8 cellular contexts compared by ENCODE assay signal in the genomic region with DNA sequence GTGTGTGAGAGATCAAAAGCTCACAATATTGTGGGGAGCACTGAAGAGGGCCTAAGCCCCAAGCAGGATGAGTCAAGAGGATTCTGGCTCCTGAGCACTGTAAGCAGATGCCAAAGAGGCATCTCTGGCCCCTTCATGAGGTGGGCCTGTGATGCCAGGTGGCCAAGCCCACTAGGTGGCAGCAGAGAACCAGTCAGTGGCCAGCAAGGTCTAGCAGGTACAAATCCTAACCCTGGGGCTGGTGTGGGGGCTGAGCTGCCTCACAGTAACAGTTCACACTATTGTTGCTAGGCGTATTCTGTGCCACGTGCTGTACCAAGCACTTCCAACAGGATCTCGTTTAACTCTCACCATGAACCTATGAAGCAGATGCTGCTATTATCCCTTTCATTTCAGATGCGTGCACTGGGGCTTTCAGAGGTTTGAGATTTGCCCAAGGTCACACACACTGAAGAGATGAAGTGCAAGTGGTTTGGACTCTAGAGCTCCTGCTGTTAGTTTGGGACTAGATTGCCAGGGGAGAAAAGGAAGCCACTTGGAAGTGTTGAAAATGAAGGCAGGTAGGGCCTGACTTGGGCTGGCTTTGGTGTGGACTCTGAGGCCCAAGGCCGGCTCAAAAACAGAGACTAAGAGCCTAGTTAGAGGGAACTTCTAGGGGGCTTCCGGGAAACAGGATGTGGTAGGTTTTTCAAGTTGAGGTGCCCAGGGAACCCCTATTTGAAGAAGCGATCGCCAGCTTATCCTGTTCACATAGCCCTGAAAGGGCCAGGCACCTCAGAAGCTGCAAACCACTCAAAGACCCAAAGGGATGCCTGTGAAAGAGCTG. TPM values are rescaled to one million over a fixed set of nuclear protein-coding genes. Genes with fewer than 3 reads are reported as not detected.
DNase-seq lines count a peak whose midpoint lies in the region; ATAC-seq and TF ChIP-seq lines count a peak whose summit lies in the region.

No MANE protein-coding gene starts in this region.

- no peak overlapping the region for H3K9ac ChIP-seq in colonic mucosa (ENCODE audit: low read depth in 2 of 2, low read length in 2 of 2)

- intact Hi-C loops in activated CD4-positive, alpha-beta T cell treated with anti-CD3 and anti-CD28 coated beads, Interleukin-2, amount 10 ng/mL, durations not matched to agents 24 days and 14 days (cut with micrococcal nuclease), result loop anchor here (1.0 to 10.0 kb wide), 5 partner anchors 71 to 678 kb away; no protein-coding TSS in a partner anchor
- intact Hi-C loops in colonic mucosa (cut with DNase I), result loop anchor here (5.0 kb wide), 2 partner anchors 166 to 421 kb away; no protein-coding TSS in a partner anchor

- peak; percentile 95 for ATAC-seq in GM19023 (IDR thresholded peaks at IDR 0.05; ENCODE audit: unreplicated experiment)
- peak; percentile 95 for ATAC-seq in HG03159 (IDR thresholded peaks at IDR 0.05; ENCODE audit: unreplicated experiment)
- peak; percentile 68 for ATAC-seq in lung (ENCODE audit: insufficient read depth, low FRiP score)

- no peak overlapping the region for H3K4me3 Mint-ChIP-seq in activated CD4-positive, alpha-beta T cell treated with anti-CD3 and anti-CD28 coated beads, Interleukin-2, amount 10 ng/mL, durations not matched to agents 24 days and 14 days

- H3K27ac Mint-ChIP-seq in activated CD4-positive, alpha-beta T cell treated with anti-CD3 and anti-CD28 coated beads, Interleukin-2, amount 10 ng/mL, durations not matched to agents 24 days and 14 days, result peak overlapping the region; percentile 26

- TF ChIP-seq CTCF in colonic mucosa (IDR thresholded peaks at IDR 0.05), result peak; percentile 90
- TF ChIP-seq CTCF in lung (IDR thresholded peaks at IDR 0.05; ENCODE audit: control extremely low read depth, extremely low read depth), result peak; percentile 71

- H3K36me3 Mint-ChIP-seq in activated CD4-positive, alpha-beta T cell treated with anti-CD3 and anti-CD28 coated beads, Interleukin-2, amount 10 ng/mL, durations not matched to agents 24 days and 14 days (ENCODE audit: low read depth), result no peaks in the 10 kb centered on the region

- H3K36me3 ChIP-seq in colonic mucosa (no peaks in the 10 kb centered on the region), lung (ENCODE audit: control insufficient read depth in 2 of 2, insufficient read depth in 2 of 2, low read length in 2 of 2) (no peaks in the 10 kb centered on the region)

- WGBS in lung, 2 donors, result 58 to 61% methylated on average over 8 of the region's 8 CpGs

- H3K27ac ChIP-seq in colonic mucosa, result no peak overlapping the region
- H3K27ac ChIP-seq in lung (ENCODE audit: low read depth in 1 of 2, low read length in 1 of 2), result no peak overlapping the region

- no peaks in the 10 kb centered on the region for H3K27me3 ChIP-seq in colonic mucosa
- no peaks in the 10 kb centered on the region for H3K27me3 ChIP-seq in lung (ENCODE audit: control insufficient read depth, insufficient read depth)

- H3K4me3 ChIP-seq in colonic mucosa (no peak overlapping the region), lung (no peak overlapping the region)

- H3K4me1 ChIP-seq in colonic mucosa (no peaks in the 10 kb centered on the region), lung (ENCODE audit: control insufficient read depth in 2 of 2, insufficient read depth in 2 of 2, low read length in 2 of 2) (no peaks in the 10 kb centered on the region)

- H3K4me1 Mint-ChIP-seq in activated CD4-positive, alpha-beta T cell treated with anti-CD3 and anti-CD28 coated beads, Interleukin-2, amount 10 ng/mL, durations not matched to agents 24 days and 14 days, result peaks cover 9% of the 10 kb centered on the region

- DNase-seq in C1 segment of cervical spinal cord (lab: John Stamatoyannopoulos, UW) (peak in 12 of 14 donors; percentile 2 to 68 (median 29)), NCI-H345 treated with DMSO at 0.1 percent for 48 hours (lab: John Stamatoyannopoulos, UW; ENCODE audit: unreplicated experiment) (peak; percentile 33), colonic mucosa (peak; percentile 74), lung (ENCODE audit: low spot score) (peak; percentile 68)
- peak; percentile 94 for DNase-seq in activated CD4-positive, alpha-beta T cell treated with anti-CD3 and anti-CD28 coated beads, Interleukin-2, amount 10 ng/mL, durations not matched to agents 24 days and 14 days
- DNase-seq in stimulated activated CD8-positive, alpha-beta memory T cell treated with anti-CD3 and anti-CD28 coated beads, Interleukin-15, amount 100 ng/mL, for 1 hour (ENCODE audit: low read depth), result peak; percentile 73

- H3K9me3 Mint-ChIP-seq in activated CD4-positive, alpha-beta T cell treated with anti-CD3 and anti-CD28 coated beads, Interleukin-2, amount 10 ng/mL, durations not matched to agents 24 days and 14 days, result no peaks in the 10 kb centered on the region

- no peaks in the 10 kb centered on the region for H3K9me3 ChIP-seq in colonic mucosa
- H3K9me3 ChIP-seq in lung (ENCODE audit: control insufficient read depth in 2 of 2, insufficient read depth in 1 of 2, low read length in 1 of 2), result no peaks in the 10 kb centered on the region

- no peaks in the 10 kb centered on the region for H3K27me3 Mint-ChIP-seq in activated CD4-positive, alpha-beta T cell treated with anti-CD3 and anti-CD28 coated beads, Interleukin-2, amount 10 ng/mL, durations not matched to agents 24 days and 14 days

RNA-seq across cellular contexts. Expression of gene MLANA, which starts 4.4 kb away (rescaled TPM):
- total RNA-seq in activated CD4-positive, alpha-beta T cell treated with anti-CD3 and anti-CD28 coated beads, Interleukin-2, amount 10 ng/mL, durations not matched to agents 24 days and 14 days, result not detected in 2 replicates
- total RNA-seq in colonic mucosa, result not detected
- total RNA-seq in lung, result not detected
- polyA plus RNA-seq in lung, result not detected

RNA-seq across cellular contexts. Expression of gene ERMP1, which starts 53.4 kb away (rescaled TPM):
- total RNA-seq in activated CD4-positive, alpha-beta T cell treated with anti-CD3 and anti-CD28 coated beads, Interleukin-2, amount 10 ng/mL, durations not matched to agents 24 days and 14 days, result 17.3 and 18.0 TPM in 2 replicates
- total RNA-seq in colonic mucosa (10 to 100 TPM; 47.3 to 50.8 TPM), lung (10 to 100 TPM; 19.0 to 21.5 TPM)
- polyA plus RNA-seq in lung, result 1 to 10 TPM; 3.1 to 7.1 TPM

Comparison
In these comparisons a context has a peak if more than half of its experiments do, and no peak if none do; other contexts are left out.
1. DNase-seq: peak in every context shown above with its lines; median percentile 94 in activated CD4-positive, alpha-beta T cell treated with anti-CD3 and anti-CD28 coated beads, Interleukin-2, amount 10 ng/mL, durations not matched to agents 24 days and 14 days; 74 in colonic mucosa; 73 in stimulated activated CD8-positive, alpha-beta memory T cell treated with anti-CD3 and anti-CD28 coated beads, Interleukin-15, amount 100 ng/mL, for 1 hour; 68 in lung; 33 in NCI-H345 treated with DMSO at 0.1 percent for 48 hours; 29 in C1 segment of cervical spinal cord.